In genomic region chr6:87088076-87088475, GRCh38 we compare ENCODE assay signal across 14 cellular contexts.
"Had no signal": no experiment of that assay in that cellular context is flagged by ENCODE, and none has a peak within 500 bp of the region (broad histone marks: within the 10 kb centered on the region; RNA-seq: fewer than 3 reads in every experiment).

No MANE protein-coding gene starts in this region.

- ATAC-seq: left lobe of liver; stimulated activated naive CD8-positive, alpha-beta T cell treated with anti-CD3 and anti-CD28 coated beads, Interleukin-15, amount 100 ng/mL, for 72 hours had no signal

- DNase-seq: activated CD4-positive, alpha-beta T cell treated with anti-CD3 and anti-CD28 coated beads, Interleukin-2, amount 10 ng/mL, durations not matched to agents 7 days and 5 days; activated CD8-positive, alpha-beta memory T cell treated with anti-CD3 and anti-CD28 coated beads for 24 hours; activated naive CD8-positive, alpha-beta T cell treated with anti-CD3 and anti-CD28 coated beads, Interleukin-2, amount 10 ng/mL, durations not matched to agents 7 days and 5 days; central memory CD4-positive, alpha-beta T cell; colonic mucosa; effector CD4-positive, alpha-beta T cell; mammary epithelial cell; naive B cell; ovary; sigmoid colon; spleen; stimulated activated naive CD8-positive, alpha-beta T cell treated with anti-CD3 and anti-CD28 coated beads, Interleukin-15, amount 100 ng/mL, for 72 hours; upper lobe of left lung had no signal
